24 cellular contexts compared by ENCODE assay signal in the genomic region with DNA sequence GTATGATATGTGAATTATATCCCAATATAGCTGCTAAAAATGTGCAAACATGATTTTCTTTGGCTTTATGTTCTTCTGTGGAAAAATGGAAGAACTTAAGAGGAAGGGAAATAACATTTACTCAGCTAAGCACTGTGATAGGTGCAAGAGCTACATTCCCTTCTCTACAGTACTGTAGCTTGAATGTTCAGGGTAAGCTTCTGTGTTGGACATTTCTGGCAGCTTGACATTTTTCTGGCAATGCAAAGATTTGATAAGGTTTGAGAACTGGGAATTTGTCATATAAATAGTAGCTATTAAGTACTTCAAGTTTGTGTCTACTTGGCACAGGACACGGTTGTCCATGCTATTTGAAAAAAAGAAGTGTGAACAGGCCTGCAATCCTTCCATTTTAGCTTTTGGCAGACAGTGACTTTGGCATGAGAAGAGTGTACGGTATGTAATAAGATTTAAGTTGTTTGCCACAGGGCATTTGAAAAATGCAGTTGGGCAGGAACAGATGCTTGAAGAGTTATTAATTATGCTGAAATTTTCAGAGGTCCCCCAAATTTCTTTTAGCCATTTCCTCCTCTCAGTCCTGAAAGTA.
DNase-seq lines count a peak whose midpoint lies in the region; ATAC-seq and TF ChIP-seq lines count a peak whose summit lies in the region.
"Had no signal": no experiment of that assay in that cellular context is flagged by ENCODE, and none has a peak within 500 bp of the region (broad histone marks: within the 10 kb centered on the region; RNA-seq: fewer than 3 reads in every experiment).

No MANE protein-coding gene starts in this region.

- intact Hi-C loops in Right ventricle myocardium inferior (cut with DNase I), result loop anchor here (1.0 to 5.0 kb wide), 4 partner anchors 39 to 391 kb away; no protein-coding TSS in a partner anchor
- intact Hi-C loops in cardiac septum (cut with DNase I), result loop anchor here (2.0 to 10.0 kb wide), 3 partner anchors 102 to 644 kb away; no protein-coding TSS in a partner anchor

- H3K4me1 ChIP-seq in right atrium auricular region, result peaks cover 0 to 18% of the 10 kb centered on the region in 2 donors
- H3K4me1 ChIP-seq: BLaER1, SJCRH30, upper lobe of left lung had no signal

- TF ChIP-seq CTCF in right atrium auricular region (IDR thresholded peaks at IDR 0.05) (no peak), brain microvascular endothelial cell (IDR thresholded peaks at IDR 0.05; ENCODE audit: low read depth, low read length, missing control alignments) (no peak)

- DNase-seq in Right ventricle myocardium inferior (ENCODE audit: missing footprints), result no peak
- no peak for DNase-seq in cardiac septum (ENCODE audit: low spot score)
- DNase-seq in right atrium auricular region (ENCODE audit: low spot score), result no peak
- DNase-seq in GM19240 (ENCODE audit: insufficient read length, low spot score), result no peak
- no peak for DNase-seq in brain microvascular endothelial cell
- DNase-seq in SIG-M5 (lab: John Stamatoyannopoulos, UW), result no peak
- DNase-seq: activated CD4-positive, alpha-beta T cell treated with anti-CD3 and anti-CD28 coated beads, Interleukin-2, amount 10 ng/mL, durations not matched to agents 24 days and 14 days; activated effector memory CD4-positive, alpha-beta T cell treated with anti-CD3 and anti-CD28 coated beads, Interleukin-2, amount 50 U/mL, for 16 hours; activated naive CD8-positive, alpha-beta T cell treated with anti-CD3 and anti-CD28 coated beads, Interleukin-2, amount 50 U/mL, for 24 hours; erythroblast; glutamatergic neuron; IMR-90; NCI-H1436; NCI-H774; nucleus accumbens; SJCRH30; stimulated activated CD4-positive, alpha-beta T cell treated with anti-CD3 and anti-CD28 coated beads, Interleukin-12 subunit alpha, Interleukin-12 subunit beta, amount 100 ng/mL, for 4 hours; T-helper 17 cell; upper lobe of left lung had no signal

- no peaks in the 10 kb centered on the region for H3K9me3 ChIP-seq in right atrium auricular region
- H3K9me3 ChIP-seq: SJCRH30, upper lobe of left lung had no signal

- no peaks in the 10 kb centered on the region for H3K36me3 ChIP-seq in right atrium auricular region
- no peaks in the 10 kb centered on the region for H3K36me3 ChIP-seq in brain microvascular endothelial cell (replicated peaks)
- H3K36me3 ChIP-seq: BLaER1, cardiac muscle cell, SJCRH30, upper lobe of left lung had no signal

- no peaks in the 10 kb centered on the region for H3K27me3 ChIP-seq in right atrium auricular region
- H3K27me3 ChIP-seq in brain microvascular endothelial cell (replicated peaks), result no peaks in the 10 kb centered on the region
- H3K27me3 ChIP-seq: BLaER1, cardiac muscle cell, SJCRH30, upper lobe of left lung had no signal

- ATAC-seq in Right ventricle myocardium inferior (peak; percentile 80), esophagus mucosa (peak; percentile 28), GM21526 (IDR thresholded peaks at IDR 0.05; ENCODE audit: low FRiP score, unreplicated experiment) (no peak)
- ATAC-seq: activated naive CD8-positive, alpha-beta T cell treated with anti-CD3 and anti-CD28 coated beads, Interleukin-2, amount 50 U/mL, for 24 hours; T-helper 17 cell had no signal

- H3K4me3 ChIP-seq in right atrium auricular region (no peak overlapping the region), brain microvascular endothelial cell (ENCODE audit: low read depth, low read length) (no peak overlapping the region)
- H3K4me3 ChIP-seq: BLaER1, cardiac muscle cell, lung, SJCRH30, upper lobe of left lung had no signal

- H3K27ac ChIP-seq in right atrium auricular region (peak overlapping the region; percentile 29 to 88), brain microvascular endothelial cell (no peak overlapping the region)
- H3K27ac ChIP-seq: BLaER1, cardiac muscle cell, SJCRH30, upper lobe of left lung had no signal

- in situ Hi-C loops in brain microvascular endothelial cell (cut with HindIII; ENCODE audit: low pct_ligation_motif_present, low sequenced_read_pairs), result no loop called here
